Comparison of ENCODE assay signal across 1 cellular context in genomic region chr4:38512840-38513239, GRCh38.
TF ChIP-seq lines count a peak whose summit lies in the region.

No MANE protein-coding gene starts in this region.

TF ChIP-seq in GM23338, 12 proteins besides CTCF, POLR2A, EP300 and RAD21 (continued from another document):
- TF ChIP-seq, protein P1, sequence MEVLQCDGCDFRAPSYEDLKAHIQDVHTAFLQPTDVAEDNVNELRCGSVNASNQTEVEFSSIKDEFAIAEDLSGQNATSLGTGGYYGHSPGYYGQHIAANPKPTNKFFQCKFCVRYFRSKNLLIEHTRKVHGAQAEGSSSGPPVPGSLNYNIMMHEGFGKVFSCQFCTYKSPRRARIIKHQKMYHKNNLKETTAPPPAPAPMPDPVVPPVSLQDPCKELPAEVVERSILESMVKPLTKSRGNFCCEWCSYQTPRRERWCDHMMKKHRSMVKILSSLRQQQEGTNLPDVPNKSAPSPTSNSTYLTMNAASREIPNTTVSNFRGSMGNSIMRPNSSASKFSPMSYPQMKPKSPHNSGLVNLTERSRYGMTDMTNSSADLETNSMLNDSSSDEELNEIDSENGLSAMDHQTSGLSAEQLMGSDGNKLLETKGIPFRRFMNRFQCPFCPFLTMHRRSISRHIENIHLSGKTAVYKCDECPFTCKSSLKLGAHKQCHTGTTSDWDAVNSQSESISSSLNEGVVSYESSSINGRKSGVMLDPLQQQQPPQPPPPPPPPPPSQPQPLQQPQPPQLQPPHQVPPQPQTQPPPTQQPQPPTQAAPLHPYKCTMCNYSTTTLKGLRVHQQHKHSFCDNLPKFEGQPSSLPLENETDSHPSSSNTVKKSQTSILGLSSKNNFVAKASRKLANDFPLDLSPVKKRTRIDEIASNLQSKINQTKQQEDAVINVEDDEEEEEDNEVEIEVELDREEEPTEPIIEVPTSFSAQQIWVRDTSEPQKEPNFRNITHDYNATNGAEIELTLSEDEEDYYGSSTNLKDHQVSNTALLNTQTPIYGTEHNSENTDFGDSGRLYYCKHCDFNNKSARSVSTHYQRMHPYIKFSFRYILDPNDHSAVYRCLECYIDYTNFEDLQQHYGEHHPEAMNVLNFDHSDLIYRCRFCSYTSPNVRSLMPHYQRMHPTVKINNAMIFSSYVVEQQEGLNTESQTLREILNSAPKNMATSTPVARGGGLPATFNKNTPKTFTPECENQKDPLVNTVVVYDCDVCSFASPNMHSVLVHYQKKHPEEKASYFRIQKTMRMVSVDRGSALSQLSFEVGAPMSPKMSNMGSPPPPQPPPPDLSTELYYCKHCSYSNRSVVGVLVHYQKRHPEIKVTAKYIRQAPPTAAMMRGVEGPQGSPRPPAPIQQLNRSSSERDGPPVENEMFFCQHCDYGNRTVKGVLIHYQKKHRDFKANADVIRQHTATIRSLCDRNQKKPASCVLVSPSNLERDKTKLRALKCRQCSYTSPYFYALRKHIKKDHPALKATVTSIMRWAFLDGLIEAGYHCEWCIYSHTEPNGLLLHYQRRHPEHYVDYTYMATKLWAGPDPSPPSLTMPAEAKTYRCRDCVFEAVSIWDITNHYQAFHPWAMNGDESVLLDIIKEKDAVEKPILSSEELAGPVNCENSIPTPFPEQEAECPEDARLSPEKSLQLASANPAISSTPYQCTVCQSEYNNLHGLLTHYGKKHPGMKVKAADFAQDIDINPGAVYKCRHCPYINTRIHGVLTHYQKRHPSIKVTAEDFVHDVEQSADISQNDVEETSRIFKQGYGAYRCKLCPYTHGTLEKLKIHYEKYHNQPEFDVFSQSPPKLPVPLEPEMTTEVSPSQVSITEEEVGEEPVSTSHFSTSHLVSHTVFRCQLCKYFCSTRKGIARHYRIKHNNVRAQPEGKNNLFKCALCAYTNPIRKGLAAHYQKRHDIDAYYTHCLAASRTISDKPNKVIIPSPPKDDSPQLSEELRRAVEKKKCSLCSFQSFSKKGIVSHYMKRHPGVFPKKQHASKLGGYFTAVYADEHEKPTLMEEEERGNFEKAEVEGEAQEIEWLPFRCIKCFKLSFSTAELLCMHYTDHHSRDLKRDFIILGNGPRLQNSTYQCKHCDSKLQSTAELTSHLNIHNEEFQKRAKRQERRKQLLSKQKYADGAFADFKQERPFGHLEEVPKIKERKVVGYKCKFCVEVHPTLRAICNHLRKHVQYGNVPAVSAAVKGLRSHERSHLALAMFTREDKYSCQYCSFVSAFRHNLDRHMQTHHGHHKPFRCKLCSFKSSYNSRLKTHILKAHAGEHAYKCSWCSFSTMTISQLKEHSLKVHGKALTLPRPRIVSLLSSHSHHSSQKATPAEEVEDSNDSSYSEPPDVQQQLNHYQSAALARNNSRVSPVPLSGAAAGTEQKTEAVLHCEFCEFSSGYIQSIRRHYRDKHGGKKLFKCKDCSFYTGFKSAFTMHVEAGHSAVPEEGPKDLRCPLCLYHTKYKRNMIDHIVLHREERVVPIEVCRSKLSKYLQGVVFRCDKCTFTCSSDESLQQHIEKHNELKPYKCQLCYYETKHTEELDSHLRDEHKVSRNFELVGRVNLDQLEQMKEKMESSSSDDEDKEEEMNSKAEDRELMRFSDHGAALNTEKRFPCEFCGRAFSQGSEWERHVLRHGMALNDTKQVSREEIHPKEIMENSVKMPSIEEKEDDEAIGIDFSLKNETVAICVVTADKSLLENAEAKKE (CRISPR knock-in tag; IDR thresholded peaks at IDR 0.05), result peak; percentile 97
- TF ChIP-seq NANOG (IDR thresholded peaks at IDR 0.05; ENCODE audit: borderline replicate concordance), result 0 out of 2 replicates have a peak, but pooled peaks have one; percentile 43
